ENCODE assay signal across 12 cellular contexts in the genomic region with DNA sequence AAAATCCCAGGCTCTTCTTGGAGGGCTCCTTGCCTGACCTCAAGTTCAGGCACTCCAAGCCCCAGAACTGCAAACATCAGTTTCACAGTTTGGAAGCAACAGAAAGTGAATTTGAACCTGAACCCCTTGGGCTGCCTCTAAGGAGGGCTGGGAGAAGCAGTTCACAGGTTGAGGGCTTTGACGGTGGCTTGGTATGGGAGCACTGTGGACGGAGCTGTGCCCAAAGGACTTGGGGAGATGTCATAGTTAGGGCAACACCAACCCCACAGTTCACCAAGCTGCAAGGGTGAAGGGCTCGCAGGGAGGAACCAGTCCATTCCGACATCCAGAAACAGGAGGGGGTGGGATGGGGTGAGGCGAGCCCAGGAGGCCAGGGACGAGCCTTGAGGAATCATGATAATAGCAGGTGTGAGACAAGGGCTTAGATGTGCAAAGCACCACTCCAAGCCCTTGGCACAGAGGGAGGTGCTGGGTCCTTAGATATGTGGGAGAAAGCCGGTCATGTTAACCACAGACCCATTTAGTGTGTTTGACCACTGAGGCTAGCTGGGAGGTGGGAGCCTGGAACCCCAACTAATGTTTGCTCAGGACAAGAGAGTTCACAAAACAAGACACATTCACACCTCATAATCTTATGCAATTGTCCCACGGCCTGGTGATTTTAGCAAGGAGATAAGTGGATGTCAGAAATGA. TPM values are rescaled to one million over a fixed set of nuclear protein-coding genes. Genes with fewer than 3 reads are reported as not detected.
DNase-seq lines count a peak whose midpoint lies in the region; ATAC-seq and TF ChIP-seq lines count a peak whose summit lies in the region.
"Had no signal": no experiment of that assay in that cellular context is flagged by ENCODE, and none has a peak within 500 bp of the region (broad histone marks: within the 10 kb centered on the region; RNA-seq: fewer than 3 reads in every experiment).

No MANE protein-coding gene starts in this region.

- WGBS in liver = 39% methylated on average over 8 of the region's 8 CpGs

- CTCF ChIA-PET in activated naive CD4-positive, alpha-beta T cell treated with anti-CD3 and anti-CD28 coated beads for 36 hours (lab: Charles Lee) = interaction anchor here (0.9 kb wide), 1 partner anchor 285 kb away, joined by 3 read pairs; no protein-coding TSS in a partner anchor

- H3K9me3 ChIP-seq in liver (ENCODE audit: control insufficient read depth in 4 of 4, low read length in 3 of 4) (no peaks in the 10 kb centered on the region), tibial artery (peaks cover 0 to 6% (median 0%) of the 10 kb centered on the region in 3 donors)

- no peak for TF ChIP-seq RAD21 in liver (IDR thresholded peaks at IDR 0.05)

- no peak for DNase-seq in activated naive CD4-positive, alpha-beta T cell treated with anti-CD3 and anti-CD28 coated beads for 36 hours
- DNase-seq in activated naive CD4-positive, alpha-beta T cell treated with Interleukin-2 at 50 U/mL for 16 hours = no peak
- DNase-seq in activated naive CD8-positive, alpha-beta T cell treated with anti-CD3 and anti-CD28 coated beads, Interleukin-2, amount 50 U/mL, for 24 hours = no peak
- DNase-seq in tibial artery = peak in 1 of 2 donors; percentile 34
- DNase-seq in SKM-1 (lab: John Stamatoyannopoulos, UW; ENCODE audit: unreplicated experiment) = no peak
- DNase-seq in NCI-H446 (lab: John Stamatoyannopoulos, UW) = no peak
- DNase-seq: central memory CD4-positive, alpha-beta T cell; kidney glomerular epithelial cell; NCI-H1436; stimulated activated CD4-positive, alpha-beta T cell treated with anti-CD3 and anti-CD28 coated beads, Interleukin-4, amount 100 ng/mL, for 1 hour had no signal

- H3K4me1 ChIP-seq in liver (ENCODE audit: control insufficient read depth in 4 of 4, insufficient read depth in 4 of 4, low read length in 3 of 4) (peaks cover 0 to 17% (median under 1%) of the 10 kb centered on the region in 4 donors), tibial artery (peaks cover 0 to 46% (median 26%) of the 10 kb centered on the region in 4 donors)

- H3K4me3 Mint-ChIP-seq in activated naive CD4-positive, alpha-beta T cell treated with anti-CD3 and anti-CD28 coated beads for 36 hours = no peak overlapping the region
- no peak overlapping the region for H3K4me3 Mint-ChIP-seq in activated naive CD8-positive, alpha-beta T cell treated with anti-CD3 and anti-CD28 coated beads, Interleukin-2, amount 50 U/mL, for 24 hours

- TF ChIP-seq CTCF in liver (IDR thresholded peaks at IDR 0.05; ENCODE audit: low read depth, low read length, missing input control) = no peak
- TF ChIP-seq CTCF in tibial artery (IDR thresholded peaks at IDR 0.05) = no peak

- ATAC-seq in activated naive CD8-positive, alpha-beta T cell treated with anti-CD3 and anti-CD28 coated beads, Interleukin-2, amount 50 U/mL, for 24 hours = no peak
- ATAC-seq in HG03520 (IDR thresholded peaks at IDR 0.05; ENCODE audit: unreplicated experiment) = no peak

- peaks cover 0 to 9% (median 0%) of the 10 kb centered on the region in 4 donors for H3K36me3 ChIP-seq in liver (ENCODE audit: control insufficient read depth in 4 of 4, insufficient read depth in 3 of 4, low read depth in 1 of 4, low read length in 3 of 4)
- peaks cover 35 to 67% (median 36%) of the 10 kb centered on the region in 3 donors for H3K36me3 ChIP-seq in tibial artery

- no peaks in the 10 kb centered on the region for H3K27me3 Mint-ChIP-seq in activated naive CD4-positive, alpha-beta T cell treated with anti-CD3 and anti-CD28 coated beads for 36 hours (ENCODE audit: low read depth)
- H3K27me3 Mint-ChIP-seq in activated naive CD8-positive, alpha-beta T cell treated with anti-CD3 and anti-CD28 coated beads, Interleukin-2, amount 50 U/mL, for 24 hours = no peaks in the 10 kb centered on the region

- H3K27me3 ChIP-seq in liver (ENCODE audit: control insufficient read depth in 4 of 4, insufficient read depth in 4 of 4, low read length in 3 of 4) = no peaks in the 10 kb centered on the region
- H3K27me3 ChIP-seq in tibial artery = no peaks in the 10 kb centered on the region

- peak overlapping the region; percentile 79 to 98 for H3K27ac ChIP-seq in liver (ENCODE audit: low read depth in 1 of 2, low read length in 2 of 2)
- peak overlapping the region; percentile 96 to 98 for H3K27ac ChIP-seq in tibial artery

- H3K4me3 ChIP-seq in liver (ENCODE audit: low read depth in 1 of 3, low read length in 3 of 3) (no peak overlapping the region), tibial artery (peak overlapping the region; percentile 59 to 88)

- peaks cover 13% of the 10 kb centered on the region for H3K4me1 Mint-ChIP-seq in activated naive CD4-positive, alpha-beta T cell treated with anti-CD3 and anti-CD28 coated beads for 36 hours (ENCODE audit: low read depth)
- peaks cover 22% of the 10 kb centered on the region for H3K4me1 Mint-ChIP-seq in activated naive CD8-positive, alpha-beta T cell treated with anti-CD3 and anti-CD28 coated beads, Interleukin-2, amount 50 U/mL, for 24 hours

- peak overlapping the region; percentile 33 to 86 for H3K9ac ChIP-seq in liver (ENCODE audit: low read depth in 1 of 2, low read length in 2 of 2)

- peaks cover 16% of the 10 kb centered on the region for H3K36me3 Mint-ChIP-seq in activated naive CD4-positive, alpha-beta T cell treated with anti-CD3 and anti-CD28 coated beads for 36 hours (ENCODE audit: low read depth)
- peaks cover 13% of the 10 kb centered on the region for H3K36me3 Mint-ChIP-seq in activated naive CD8-positive, alpha-beta T cell treated with anti-CD3 and anti-CD28 coated beads, Interleukin-2, amount 50 U/mL, for 24 hours (ENCODE audit: low read depth)

- H3K9me3 Mint-ChIP-seq in activated naive CD4-positive, alpha-beta T cell treated with anti-CD3 and anti-CD28 coated beads for 36 hours = peaks cover 8% of the 10 kb centered on the region
- no peaks in the 10 kb centered on the region for H3K9me3 Mint-ChIP-seq in activated naive CD8-positive, alpha-beta T cell treated with anti-CD3 and anti-CD28 coated beads, Interleukin-2, amount 50 U/mL, for 24 hours

- peak overlapping the region; percentile 46 for H3K27ac Mint-ChIP-seq in activated naive CD4-positive, alpha-beta T cell treated with anti-CD3 and anti-CD28 coated beads for 36 hours
- H3K27ac Mint-ChIP-seq in activated naive CD8-positive, alpha-beta T cell treated with anti-CD3 and anti-CD28 coated beads, Interleukin-2, amount 50 U/mL, for 24 hours = peak overlapping the region; percentile 62

- intact Hi-C loops in activated naive CD4-positive, alpha-beta T cell treated with anti-CD3 and anti-CD28 coated beads for 36 hours (cut with micrococcal nuclease) = loop anchor here (5.0 kb wide), 2 partner anchors 537 to 552 kb away; partner anchors contain the start of gene PARD6B
- intact Hi-C loops in tibial artery (cut with DNase I; ENCODE audit: low total_unique reads) = loop anchor here (5.0 kb wide), 2 partner anchors 112 to 202 kb away; no protein-coding TSS in a partner anchor

TF ChIP-seq in liver, 16 proteins besides CTCF, POLR2A, EP300 and RAD21 (continues in another document):
- TF ChIP-seq MAX (IDR thresholded peaks at IDR 0.05) (no peak), SP1 (IDR thresholded peaks at IDR 0.05) (no peak), HNF4A (conservative IDR thresholded peaks at IDR 0.05) (peak in 1 of 2 donors; percentile 16), HNF4G (IDR thresholded peaks at IDR 0.05) (no peak), ATF3 (IDR thresholded peaks at IDR 0.05) (no peak), FOXA1 (IDR thresholded peaks at IDR 0.05) (no peak), FOXA2 (IDR thresholded peaks at IDR 0.05) (no peak), GABPA (IDR thresholded peaks at IDR 0.05 in 1 of 2, conservative IDR thresholded peaks at IDR 0.05 in 1 of 2) (no peak), JUND (IDR thresholded peaks at IDR 0.05) (peak in 1 of 2 donors; percentile 73), EGR1 (IDR thresholded peaks at IDR 0.05; ENCODE audit: low read depth in 2 of 2) (no peak), RXRA (IDR thresholded peaks at IDR 0.05) (peak in 1 of 2 donors; percentile 43)
- TF ChIP-seq, protein P1, sequence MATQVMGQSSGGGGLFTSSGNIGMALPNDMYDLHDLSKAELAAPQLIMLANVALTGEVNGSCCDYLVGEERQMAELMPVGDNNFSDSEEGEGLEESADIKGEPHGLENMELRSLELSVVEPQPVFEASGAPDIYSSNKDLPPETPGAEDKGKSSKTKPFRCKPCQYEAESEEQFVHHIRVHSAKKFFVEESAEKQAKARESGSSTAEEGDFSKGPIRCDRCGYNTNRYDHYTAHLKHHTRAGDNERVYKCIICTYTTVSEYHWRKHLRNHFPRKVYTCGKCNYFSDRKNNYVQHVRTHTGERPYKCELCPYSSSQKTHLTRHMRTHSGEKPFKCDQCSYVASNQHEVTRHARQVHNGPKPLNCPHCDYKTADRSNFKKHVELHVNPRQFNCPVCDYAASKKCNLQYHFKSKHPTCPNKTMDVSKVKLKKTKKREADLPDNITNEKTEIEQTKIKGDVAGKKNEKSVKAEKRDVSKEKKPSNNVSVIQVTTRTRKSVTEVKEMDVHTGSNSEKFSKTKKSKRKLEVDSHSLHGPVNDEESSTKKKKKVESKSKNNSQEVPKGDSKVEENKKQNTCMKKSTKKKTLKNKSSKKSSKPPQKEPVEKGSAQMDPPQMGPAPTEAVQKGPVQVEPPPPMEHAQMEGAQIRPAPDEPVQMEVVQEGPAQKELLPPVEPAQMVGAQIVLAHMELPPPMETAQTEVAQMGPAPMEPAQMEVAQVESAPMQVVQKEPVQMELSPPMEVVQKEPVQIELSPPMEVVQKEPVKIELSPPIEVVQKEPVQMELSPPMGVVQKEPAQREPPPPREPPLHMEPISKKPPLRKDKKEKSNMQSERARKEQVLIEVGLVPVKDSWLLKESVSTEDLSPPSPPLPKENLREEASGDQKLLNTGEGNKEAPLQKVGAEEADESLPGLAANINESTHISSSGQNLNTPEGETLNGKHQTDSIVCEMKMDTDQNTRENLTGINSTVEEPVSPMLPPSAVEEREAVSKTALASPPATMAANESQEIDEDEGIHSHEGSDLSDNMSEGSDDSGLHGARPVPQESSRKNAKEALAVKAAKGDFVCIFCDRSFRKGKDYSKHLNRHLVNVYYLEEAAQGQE (IDR thresholded peaks at IDR 0.05) = no peak

RNA-seq across cellular contexts. Expression of gene CEBPB, which starts 4.3 kb away (rescaled TPM):
- 10 to 100 TPM; 38.5 to 38.6 TPM for total RNA-seq in activated naive CD4-positive, alpha-beta T cell treated with anti-CD3 and anti-CD28 coated beads for 36 hours
- total RNA-seq in liver = 10 to 100 TPM; 21.3 to 61.8 TPM
- polyA plus RNA-seq in liver = 10 to 100 TPM; 19.7 to 37.0 TPM

RNA-seq across cellular contexts. Expression of gene PEDS1, which starts 41.5 kb away (rescaled TPM):
- total RNA-seq in activated naive CD4-positive, alpha-beta T cell treated with anti-CD3 and anti-CD28 coated beads for 36 hours = 10 to 100 TPM; 10.4 to 11.2 TPM
- total RNA-seq in liver = 1 to 10 TPM; 4.8 to 6.5 TPM
- polyA plus RNA-seq in liver = 10 to 100 TPM; 10.7 to 19.3 TPM

Comparison
In these comparisons a context has a peak if more than half of its experiments do, and no peak if none do; other contexts are left out.
1. H3K4me3 ChIP-seq: peak in tibial artery (2 of 2); none in liver (0 of 3).